ENCODE assay signal across 8 cellular contexts in the genomic region with DNA sequence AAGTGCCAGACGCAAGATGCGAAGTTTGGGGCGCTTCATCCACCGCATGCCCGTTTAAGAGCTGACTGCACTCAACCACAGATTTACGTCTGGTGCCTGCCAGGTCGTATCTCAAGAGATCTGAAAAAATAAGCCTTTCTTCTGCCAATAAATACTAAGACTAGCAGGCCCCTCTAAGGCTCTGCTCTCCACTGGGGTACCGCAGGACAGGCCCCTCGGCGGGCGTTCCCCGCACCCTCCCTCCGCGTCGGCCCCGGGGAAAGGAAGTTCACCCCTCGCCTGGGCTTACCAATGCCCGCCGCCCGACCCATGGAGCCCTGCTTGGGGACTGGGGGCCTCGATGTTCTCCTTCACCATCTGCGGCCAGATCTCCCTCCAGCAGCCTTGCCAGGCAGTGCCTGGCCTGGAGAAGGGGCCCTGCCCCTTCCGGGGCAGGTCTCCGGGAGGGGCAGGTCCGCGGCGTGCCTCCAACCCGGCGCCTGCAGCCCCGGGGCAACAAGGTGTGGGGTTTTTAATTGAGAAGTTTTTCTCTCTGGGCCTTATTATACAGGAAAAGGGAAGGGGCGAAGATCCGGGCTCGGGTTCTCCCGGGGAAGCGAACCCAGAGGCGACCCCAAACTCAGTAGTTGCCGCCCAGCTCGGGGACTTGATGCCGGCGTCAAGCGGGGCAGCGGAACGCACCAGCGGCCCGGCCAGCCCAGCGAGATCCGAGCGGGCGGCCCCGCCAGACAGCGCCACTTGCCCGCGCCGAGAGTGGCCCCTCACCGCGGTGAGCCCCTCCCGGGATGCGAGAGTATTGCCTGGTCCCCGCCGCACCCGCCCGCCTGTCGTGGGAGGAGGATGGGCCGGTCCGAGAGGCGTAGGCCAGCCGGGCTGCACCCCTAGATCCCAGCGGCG. TPM values are rescaled to one million over a fixed set of nuclear protein-coding genes. Genes with fewer than 3 reads are reported as not detected.
DNase-seq lines count a peak whose midpoint lies in the region; ATAC-seq and TF ChIP-seq lines count a peak whose summit lies in the region.

No MANE protein-coding gene starts in this region.

- peaks cover 6% of the 10 kb centered on the region for H3K36me3 Mint-ChIP-seq in activated T-cell treated with anti-CD3 and anti-CD28 coated beads, Interleukin-2, amount 50 U/mL, for 4 hours (ENCODE audit: insufficient read depth)
- H3K36me3 Mint-ChIP-seq in neural progenitor cell, result peaks cover 3% of the 10 kb centered on the region

- TF ChIP-seq CTCF in fibroblast of the aortic adventitia (IDR thresholded peaks at IDR 0.05; ENCODE audit: insufficient read depth, low read length) (no peak), neural progenitor cell (IDR thresholded peaks at IDR 0.05) (no peak)

- no peaks in the 10 kb centered on the region for H3F3A ChIP-seq in neural progenitor cell (ENCODE audit: low read depth)

- H2AFZ ChIP-seq in neural progenitor cell (replicated peaks), result peak overlapping the region; percentile 96

- H3K9me3 Mint-ChIP-seq in activated T-cell treated with anti-CD3 and anti-CD28 coated beads, Interleukin-2, amount 50 U/mL, for 4 hours, result no peaks in the 10 kb centered on the region
- H3K9me3 Mint-ChIP-seq in neural progenitor cell, result no peaks in the 10 kb centered on the region

- no peaks in the 10 kb centered on the region for H3K9me3 ChIP-seq in neural progenitor cell (ENCODE audit: low read depth)

- no peaks in the 10 kb centered on the region for H3K27me3 Mint-ChIP-seq in activated T-cell treated with anti-CD3 and anti-CD28 coated beads, Interleukin-2, amount 50 U/mL, for 4 hours (ENCODE audit: low read depth)
- peaks cover 6% of the 10 kb centered on the region for H3K27me3 Mint-ChIP-seq in neural progenitor cell (ENCODE audit: insufficient read depth, low read depth)

- peak overlapping the region; percentile 72 for H3K4me3 ChIP-seq in fibroblast of the aortic adventitia (ENCODE audit: low read depth, low read length)
- peak overlapping the region; percentile 78 for H3K4me3 ChIP-seq in neural progenitor cell

- peaks cover 16% of the 10 kb centered on the region for H3K27me3 ChIP-seq in neural progenitor cell

- no peak overlapping the region for H3K27ac ChIP-seq in neural progenitor cell

- no peaks in the 10 kb centered on the region for H3K36me3 ChIP-seq in neural progenitor cell

- H3K4me2 ChIP-seq in neural progenitor cell, result peak overlapping the region; percentile 92

- peak; percentile 55 for ATAC-seq in HG02588 (IDR thresholded peaks at IDR 0.05; ENCODE audit: unreplicated experiment)
- peak; percentile 51 to 54 for ATAC-seq in activated T-cell treated with anti-CD3 and anti-CD28 coated beads, Interleukin-2, amount 50 U/mL, for 4 hours

- peak overlapping the region; percentile 59 for H3K9ac ChIP-seq in neural progenitor cell

- peaks cover 4% of the 10 kb centered on the region for H3K4me1 ChIP-seq in neural progenitor cell

- DNase-seq in NOMO-1 treated with DMSO at 0.1 percent for 48 hours (lab: John Stamatoyannopoulos, UW; ENCODE audit: unreplicated experiment), result peak; percentile 31
- no peak for DNase-seq in NOMO-1 treated with dmso at 0.1 percent for 144 hours (lab: John Stamatoyannopoulos, UW; ENCODE audit: unreplicated experiment)
- DNase-seq in NCI-H1048 (lab: John Stamatoyannopoulos, UW), result peak; percentile 4
- DNase-seq in activated T-cell treated with anti-CD3 and anti-CD28 coated beads, Interleukin-2, amount 50 U/mL, for 4 hours, result peak; percentile 17
- DNase-seq in fibroblast of the aortic adventitia (ENCODE audit: low read depth), result peak; percentile 12
- peak; percentile 57 for DNase-seq in neural progenitor cell (ENCODE audit: low spot score)
- no peak for DNase-seq in putamen (ENCODE audit: low spot score)

- peaks cover 16% of the 10 kb centered on the region for H4K20me1 ChIP-seq in neural progenitor cell (ENCODE audit: low read depth)

- peak overlapping the region; percentile 72 for H3K27ac Mint-ChIP-seq in neural progenitor cell

- H3K4me1 Mint-ChIP-seq in activated T-cell treated with anti-CD3 and anti-CD28 coated beads, Interleukin-2, amount 50 U/mL, for 4 hours (ENCODE audit: low read depth), result peaks cover 43% of the 10 kb centered on the region
- peaks cover 16% of the 10 kb centered on the region for H3K4me1 Mint-ChIP-seq in neural progenitor cell

- H3K4me3 Mint-ChIP-seq in activated T-cell treated with anti-CD3 and anti-CD28 coated beads, Interleukin-2, amount 50 U/mL, for 4 hours, result peak overlapping the region; percentile 94
- H3K4me3 Mint-ChIP-seq in neural progenitor cell, result peak overlapping the region; percentile 87

- peaks cover 25% of the 10 kb centered on the region for H3K79me2 ChIP-seq in neural progenitor cell (ENCODE audit: low read depth)

RNA-seq across cellular contexts. Expression of a gene that starts 0.7 kb away (rescaled TPM):
- total RNA-seq in activated T-cell treated with anti-CD3 and anti-CD28 coated beads, Interleukin-2, amount 50 U/mL, for 4 hours, result 100 to 1,000 TPM in 2 of 3 donors, 10 to 100 TPM in 1; 65.5 to 159 (median 135) TPM
- total RNA-seq in fibroblast of the aortic adventitia (ENCODE audit: low replicate concordance) (18.0 and 33.9 TPM in 2 replicates), neural progenitor cell (ENCODE audit: low replicate concordance) (83.1 and 85.4 TPM in 2 replicates)

Comparison
In these comparisons a context has a peak if more than half of its experiments do, and no peak if none do; other contexts are left out.
1. DNase-seq: peak in NOMO-1 treated with DMSO at 0.1 percent for 48 hours (single experiment), NCI-H1048 (single experiment), activated T-cell treated with anti-CD3 and anti-CD28 coated beads, Interleukin-2, amount 50 U/mL, for 4 hours (single experiment), fibroblast of the aortic adventitia (single experiment) and neural progenitor cell (single experiment); none in NOMO-1 treated with dmso at 0.1 percent for 144 hours (single experiment) and putamen (single experiment).